ENCODE assay signal across 21 cellular contexts in the genomic region with DNA sequence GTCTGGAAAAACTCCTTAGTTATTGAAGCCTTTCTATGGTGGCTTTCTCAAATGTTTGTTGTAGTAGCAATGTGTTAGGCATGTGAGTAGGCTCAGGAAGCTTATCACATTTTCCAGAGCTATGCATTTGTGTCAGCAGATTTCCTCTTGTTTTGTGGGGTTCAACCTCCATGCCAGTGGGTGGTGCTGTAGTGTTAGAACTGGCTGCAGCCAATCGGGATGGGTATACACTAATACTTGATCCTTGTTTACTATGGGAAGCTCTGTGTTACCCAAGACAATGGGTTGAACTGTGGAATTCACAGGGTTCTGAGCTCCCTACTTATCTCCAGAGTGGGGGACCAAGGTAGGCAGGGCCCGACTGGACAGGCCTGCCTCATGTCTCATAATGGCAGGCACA.
DNase-seq lines count a peak whose midpoint lies in the region; ATAC-seq and TF ChIP-seq lines count a peak whose summit lies in the region.
"Had no signal": no experiment of that assay in that cellular context is flagged by ENCODE, and none has a peak within 500 bp of the region (broad histone marks: within the 10 kb centered on the region; RNA-seq: fewer than 3 reads in every experiment).

No MANE protein-coding gene starts in this region.

- DNase-seq in LNCaP clone FGC (ENCODE audit: low read depth), result no peak
- peak; percentile 27 for DNase-seq in choroid plexus epithelial cell (ENCODE audit: low read depth)
- DNase-seq in iPS-NIHi7 (ENCODE audit: extremely low spot score), result peak; percentile 18
- DNase-seq in activated CD4-positive, alpha-beta T cell treated with anti-CD3 and anti-CD28 coated beads, Interleukin-2, amount 50 U/mL, for 1 hour, result no peak
- DNase-seq in NOMO-1 treated with dmso at 0.1 percent for 144 hours (lab: John Stamatoyannopoulos, UW; ENCODE audit: unreplicated experiment), result no peak
- DNase-seq in stimulated activated effector memory CD8-positive, alpha-beta T cell treated with anti-CD3 and anti-CD28 coated beads, Interleukin-12 subunit alpha, Interleukin-12 subunit beta, amount 100 ng/mL, for 72 hours (ENCODE audit: low spot score in 2 of 2), result no peak
- no peak for DNase-seq in cardiac septum (ENCODE audit: low spot score)
- DNase-seq: CD4-positive, CD25-positive, alpha-beta regulatory T cell; DMS79 treated with DMSO at 0.1 percent for 48 hours; GOT3; Karpas-422; MG63; NCI-H1417; NCI-H1694 treated with DMSO at 0.1 percent for 48 hours; NCI-H2081 treated with DMSO at 0.1 percent for 48 hours; NCI-H2171 treated with DMSO at 0.1 percent for 48 hours; NCI-H524 treated with DMSO at 0.1 percent for 48 hours; NCI-H82; PC-9; SHP77 treated with DMSO at 0.1 percent for 48 hours had no signal

- ATAC-seq in stimulated activated effector memory CD8-positive, alpha-beta T cell treated with anti-CD3 and anti-CD28 coated beads, Interleukin-12 subunit alpha, Interleukin-12 subunit beta, amount 100 ng/mL, for 72 hours, result no peak
- ATAC-seq: SK-N-SH treated with all-trans-retinoic acid at 6 μM for 48 hours had no signal

- no peak overlapping the region for H3K4me3 ChIP-seq in LNCaP clone FGC (ENCODE audit: low read depth, low read length)
- no peak overlapping the region for H3K4me3 ChIP-seq in choroid plexus epithelial cell (ENCODE audit: low read depth, low read length)
- H3K4me3 ChIP-seq: MG63, PC-9 had no signal

- no peak overlapping the region for H3K4me3 Mint-ChIP-seq in stimulated activated effector memory CD8-positive, alpha-beta T cell treated with anti-CD3 and anti-CD28 coated beads, Interleukin-12 subunit alpha, Interleukin-12 subunit beta, amount 100 ng/mL, for 72 hours
- H3K4me3 Mint-ChIP-seq: CD4-positive, CD25-positive, alpha-beta regulatory T cell had no signal

- intact Hi-C loops in cardiac septum (cut with DNase I), result no loop called here

- TF ChIP-seq CTCF in LNCaP clone FGC (IDR thresholded peaks at IDR 0.05; ENCODE audit: control insufficient read depth, extremely low read depth, insufficient read depth) (0 out of 2 replicates have a peak, but pooled peaks have one; percentile 4), choroid plexus epithelial cell (conservative IDR thresholded peaks at IDR 0.05; ENCODE audit: low read depth, low read length) (no peak)

- H3K27ac Mint-ChIP-seq in stimulated activated effector memory CD8-positive, alpha-beta T cell treated with anti-CD3 and anti-CD28 coated beads, Interleukin-12 subunit alpha, Interleukin-12 subunit beta, amount 100 ng/mL, for 72 hours, result no peak overlapping the region
- H3K27ac Mint-ChIP-seq: CD4-positive, CD25-positive, alpha-beta regulatory T cell had no signal

- no peaks in the 10 kb centered on the region for H3K36me3 Mint-ChIP-seq in stimulated activated effector memory CD8-positive, alpha-beta T cell treated with anti-CD3 and anti-CD28 coated beads, Interleukin-12 subunit alpha, Interleukin-12 subunit beta, amount 100 ng/mL, for 72 hours
- H3K36me3 Mint-ChIP-seq: CD4-positive, CD25-positive, alpha-beta regulatory T cell had no signal

- peaks cover 10% of the 10 kb centered on the region for H3K9me3 Mint-ChIP-seq in stimulated activated effector memory CD8-positive, alpha-beta T cell treated with anti-CD3 and anti-CD28 coated beads, Interleukin-12 subunit alpha, Interleukin-12 subunit beta, amount 100 ng/mL, for 72 hours

- H3K4me1 Mint-ChIP-seq in stimulated activated effector memory CD8-positive, alpha-beta T cell treated with anti-CD3 and anti-CD28 coated beads, Interleukin-12 subunit alpha, Interleukin-12 subunit beta, amount 100 ng/mL, for 72 hours, result no peaks in the 10 kb centered on the region
- H3K4me1 Mint-ChIP-seq: CD4-positive, CD25-positive, alpha-beta regulatory T cell had no signal

Comparison
In these comparisons a context has a peak if more than half of its experiments do, and no peak if none do; other contexts are left out.
1. DNase-seq: peak in choroid plexus epithelial cell (single experiment) and iPS-NIHi7 (single experiment); none in LNCaP clone FGC (single experiment), activated CD4-positive, alpha-beta T cell treated with anti-CD3 and anti-CD28 coated beads, Interleukin-2, amount 50 U/mL, for 1 hour (single experiment), NOMO-1 treated with dmso at 0.1 percent for 144 hours (single experiment), stimulated activated effector memory CD8-positive, alpha-beta T cell treated with anti-CD3 and anti-CD28 coated beads, Interleukin-12 subunit alpha, Interleukin-12 subunit beta, amount 100 ng/mL, for 72 hours (0 of 2) and cardiac septum (single experiment).